ENCODE assay signal across 24 cellular contexts in genomic region chr18:13551305-13551603, GRCh38.
DNase-seq lines count a peak whose midpoint lies in the region; ATAC-seq and TF ChIP-seq lines count a peak whose summit lies in the region.
"Had no signal": no experiment of that assay in that cellular context is flagged by ENCODE, and none has a peak within 500 bp of the region (broad histone marks: within the 10 kb centered on the region; RNA-seq: fewer than 3 reads in every experiment).

No MANE protein-coding gene starts in this region.

- H3K9me3 ChIP-seq in liver (ENCODE audit: control insufficient read depth in 4 of 4, low read length in 3 of 4) (no peaks in the 10 kb centered on the region), testis (no peaks in the 10 kb centered on the region), GM23248 (ENCODE audit: low read depth) (no peaks in the 10 kb centered on the region), body of pancreas (no peaks in the 10 kb centered on the region)
- H3K9me3 ChIP-seq: MG63, SJSA1 had no signal

- TF ChIP-seq CTCF in liver (IDR thresholded peaks at IDR 0.05; ENCODE audit: low read depth, low read length, missing input control) = no peak
- no peak for TF ChIP-seq CTCF in testis (IDR thresholded peaks at IDR 0.05)
- TF ChIP-seq CTCF in body of pancreas (IDR thresholded peaks at IDR 0.05) = no peak

- TF ChIP-seq POLR2A in testis (IDR thresholded peaks at IDR 0.05) = no peak
- TF ChIP-seq POLR2A in body of pancreas (IDR thresholded peaks at IDR 0.05) = no peak

- H3K27ac ChIP-seq in liver (ENCODE audit: low read depth in 1 of 2, low read length in 2 of 2) (peak overlapping the region in 1 of 2 donors; percentile 48), testis (peak overlapping the region in 1 of 2 donors; percentile 57), GM23248 (no peak overlapping the region), body of pancreas (no peak overlapping the region)
- H3K27ac ChIP-seq: 22Rv1, SJSA1 had no signal

- H3K27ac Mint-ChIP-seq in activated CD4-positive, alpha-beta T cell treated with anti-CD3 and anti-CD28 coated beads for 36 hours = peak overlapping the region; percentile 29
- H3K27ac Mint-ChIP-seq: activated B cell treated with CpG ODN at 0.5 μM for 24 hours; activated naive CD8-positive, alpha-beta T cell treated with anti-CD3 and anti-CD28 coated beads, Interleukin-2, amount 10 ng/mL, durations not matched to agents 7 days and 5 days; activated T-helper 2 cell treated with anti-CD3 and anti-CD28 coated beads, Interferon-gamma antibody, Interleukin-2, Interleukin-4, amounts not matched to agents 10 μg/mL and 5 μg/mL and 100 μg/mL, durations not matched to agents 14 hours and 24 hours and 36 hours; memory B cell; T-cell had no signal

- DNase-seq in activated CD4-positive, alpha-beta T cell treated with anti-CD3 and anti-CD28 coated beads for 36 hours = no peak
- no peak for DNase-seq in activated CD4-positive, alpha-beta T cell treated with anti-CD3 and anti-CD28 coated beads for 48 hours
- no peak for DNase-seq in Right ventricle myocardium superior
- peak; percentile 40 for DNase-seq in testis
- no peak for DNase-seq in GM23248
- no peak for DNase-seq in mesenteric fat pad (ENCODE audit: low spot score)
- DNase-seq in body of pancreas = no peak
- DNase-seq: activated B cell treated with CpG ODN at 0.5 μM for 24 hours; activated CD4-positive, alpha-beta T cell treated with anti-CD3 and anti-CD28 coated beads, Interleukin-2, amount 50 U/mL, for 4 hours; activated CD8-positive, alpha-beta memory T cell treated with anti-CD3 and anti-CD28 coated beads, Interleukin-2, amount 50 U/mL, for 4 hours; activated naive CD8-positive, alpha-beta T cell treated with anti-CD3 and anti-CD28 coated beads, Interleukin-2, amount 10 ng/mL, durations not matched to agents 7 days and 5 days; KG1; MG63; NCI-H1105 treated with DMSO at 0.1 percent for 48 hours; NCI-H1930; occipital lobe; stimulated activated CD4-positive, alpha-beta T cell treated with anti-CD3 and anti-CD28 coated beads, Interleukin-1b, Interleukin-23, amount 100 ng/mL, for 48 hours; T-cell had no signal

- H3K4me1 ChIP-seq in liver (ENCODE audit: control insufficient read depth in 4 of 4, insufficient read depth in 4 of 4, low read length in 3 of 4) (peaks cover 6 to 38% (median 23%) of the 10 kb centered on the region in 4 donors), testis (peaks cover 9% of the 10 kb centered on the region), GM23248 (ENCODE audit: insufficient read depth) (no peaks in the 10 kb centered on the region), body of pancreas (peaks cover 14% of the 10 kb centered on the region)
- H3K4me1 ChIP-seq: SJSA1 had no signal

- peak in 1 of 2 donors; percentile 37 for TF ChIP-seq RAD21 in liver (IDR thresholded peaks at IDR 0.05)

- no peak overlapping the region for H3K9ac ChIP-seq in liver (ENCODE audit: low read depth in 1 of 2, low read length in 2 of 2)
- H3K9ac ChIP-seq in GM23248 = no peak overlapping the region

- POLR2A ChIA-PET in activated CD4-positive, alpha-beta T cell treated with anti-CD3 and anti-CD28 coated beads for 36 hours (lab: Charles Lee) = no interaction called here

- 39% methylated on average over 5 of the region's 5 CpGs for WGBS in liver
- 43 to 54% methylated on average over 5 of the region's 5 CpGs for WGBS in testis, 2 donors
- WGBS in GM23248 (ENCODE audit: low coverage in 1 of 2, low lambda C conversion rate in 2 of 2, missing lambda C conversion rate in 2 of 2), 2 experiments = 16 to 23% methylated on average over 5 of the region's 5 CpGs
- 59 to 67% methylated on average over 5 of the region's 5 CpGs for WGBS in body of pancreas, 2 donors

- CTCF ChIA-PET in activated CD4-positive, alpha-beta T cell treated with anti-CD3 and anti-CD28 coated beads for 36 hours (lab: Charles Lee) = no interaction called here

- H3K4me3 Mint-ChIP-seq in activated CD4-positive, alpha-beta T cell treated with anti-CD3 and anti-CD28 coated beads for 36 hours = no peak overlapping the region
- H3K4me3 Mint-ChIP-seq: activated B cell treated with CpG ODN at 0.5 μM for 24 hours; activated naive CD8-positive, alpha-beta T cell treated with anti-CD3 and anti-CD28 coated beads, Interleukin-2, amount 10 ng/mL, durations not matched to agents 7 days and 5 days; memory B cell; T-cell had no signal

- no peaks in the 10 kb centered on the region for H3K27me3 ChIP-seq in liver (ENCODE audit: control insufficient read depth in 4 of 4, insufficient read depth in 4 of 4, low read length in 3 of 4)
- H3K27me3 ChIP-seq in testis = no peaks in the 10 kb centered on the region
- H3K27me3 ChIP-seq in GM23248 (replicated peaks; ENCODE audit: insufficient read depth) = peaks cover 52% of the 10 kb centered on the region
- no peaks in the 10 kb centered on the region for H3K27me3 ChIP-seq in body of pancreas
- H3K27me3 ChIP-seq: SJSA1 had no signal

- H3F3A ChIP-seq in GM23248 (ENCODE audit: insufficient read depth) = no peaks in the 10 kb centered on the region

- no peaks in the 10 kb centered on the region for H3K27me3 Mint-ChIP-seq in activated CD4-positive, alpha-beta T cell treated with anti-CD3 and anti-CD28 coated beads for 36 hours
- H3K27me3 Mint-ChIP-seq: activated B cell treated with CpG ODN at 0.5 μM for 24 hours; activated naive CD8-positive, alpha-beta T cell treated with anti-CD3 and anti-CD28 coated beads, Interleukin-2, amount 10 ng/mL, durations not matched to agents 7 days and 5 days; T-cell had no signal

- no peaks in the 10 kb centered on the region for H4K20me1 ChIP-seq in GM23248 (ENCODE audit: insufficient read depth)

- ATAC-seq in activated CD4-positive, alpha-beta T cell treated with anti-CD3 and anti-CD28 coated beads for 36 hours = no peak
- ATAC-seq in Right ventricle myocardium superior (ENCODE audit: poor library complexity) (peak; percentile 68), body of pancreas (no peak)
- ATAC-seq: T-cell had no signal

- no peak overlapping the region for H3K4me3 ChIP-seq in liver (ENCODE audit: low read depth in 1 of 3, low read length in 3 of 3)
- no peak overlapping the region for H3K4me3 ChIP-seq in testis
- H3K4me3 ChIP-seq in GM23248 = no peak overlapping the region
- no peak overlapping the region for H3K4me3 ChIP-seq in body of pancreas
- H3K4me3 ChIP-seq: MG63, SJSA1, smooth muscle cell had no signal

- peaks cover 7% of the 10 kb centered on the region for H3K36me3 Mint-ChIP-seq in activated CD4-positive, alpha-beta T cell treated with anti-CD3 and anti-CD28 coated beads for 36 hours (ENCODE audit: low read depth)
- H3K36me3 Mint-ChIP-seq: memory B cell had no signal

- no peaks in the 10 kb centered on the region for H3K36me3 ChIP-seq in liver (ENCODE audit: control insufficient read depth in 4 of 4, insufficient read depth in 3 of 4, low read depth in 1 of 4, low read length in 3 of 4)
- no peaks in the 10 kb centered on the region for H3K36me3 ChIP-seq in testis (ENCODE audit: low read depth, missing control alignments)
- no peaks in the 10 kb centered on the region for H3K36me3 ChIP-seq in GM23248 (ENCODE audit: low read depth)
- H3K36me3 ChIP-seq in body of pancreas (replicated peaks in 1 of 2; ENCODE audit: insufficient read depth in 1 of 2, low read depth in 2 of 2) = no peaks in the 10 kb centered on the region
- H3K36me3 ChIP-seq: MG63, SJSA1 had no signal

- peaks cover 12% of the 10 kb centered on the region for H3K4me1 Mint-ChIP-seq in activated CD4-positive, alpha-beta T cell treated with anti-CD3 and anti-CD28 coated beads for 36 hours
- H3K4me1 Mint-ChIP-seq: activated naive CD8-positive, alpha-beta T cell treated with anti-CD3 and anti-CD28 coated beads, Interleukin-2, amount 10 ng/mL, durations not matched to agents 7 days and 5 days had no signal

- no peak overlapping the region for H2AFZ ChIP-seq in GM23248

- H3K4me2 ChIP-seq in GM23248 (ENCODE audit: unreplicated experiment) = no peak overlapping the region
- H3K4me2 ChIP-seq: smooth muscle cell had no signal

- no peaks in the 10 kb centered on the region for H3K9me2 ChIP-seq in GM23248 (ENCODE audit: insufficient read depth)

- peaks cover 3% of the 10 kb centered on the region for H3K9me3 Mint-ChIP-seq in activated CD4-positive, alpha-beta T cell treated with anti-CD3 and anti-CD28 coated beads for 36 hours (ENCODE audit: low read depth)
- H3K9me3 Mint-ChIP-seq: activated T-helper 2 cell treated with anti-CD3 and anti-CD28 coated beads, Interferon-gamma antibody, Interleukin-2, Interleukin-4, amounts not matched to agents 10 μg/mL and 5 μg/mL and 100 μg/mL, durations not matched to agents 14 hours and 24 hours and 36 hours; memory B cell; T-cell had no signal

- in situ Hi-C loops in GM23248 (cut with MboI) = no loop called here

- intact Hi-C loops in activated CD4-positive, alpha-beta T cell treated with anti-CD3 and anti-CD28 coated beads for 36 hours (cut with DNase I, micrococcal nuclease) = loop anchor here in 1 of 2 experiments (10.0 kb wide), 1 partner anchor 254 kb away; no protein-coding TSS in a partner anchor
- intact Hi-C loops in Right ventricle myocardium superior (cut with DNase I) (no loop called here), testis (cut with DNase I; ENCODE audit: low total_unique reads) (no loop called here), body of pancreas (cut with DNase I) (no loop called here)

- H3K79me2 ChIP-seq in GM23248 (ENCODE audit: insufficient read depth) = no peaks in the 10 kb centered on the region

TF ChIP-seq in liver, 16 proteins besides CTCF, POLR2A, EP300 and RAD21 (continues in another document):
- TF ChIP-seq RXRA (IDR thresholded peaks at IDR 0.05) (no peak), FOXA1 (IDR thresholded peaks at IDR 0.05) (peak; percentile 92), YY1 (IDR thresholded peaks at IDR 0.05) (no peak), HNF4A (conservative IDR thresholded peaks at IDR 0.05) (peak in 1 of 2 donors; percentile 38), TAF1 (conservative IDR thresholded peaks at IDR 0.05) (no peak), EGR1 (IDR thresholded peaks at IDR 0.05; ENCODE audit: low read depth in 2 of 2) (no peak), JUND (IDR thresholded peaks at IDR 0.05) (no peak), SP1 (IDR thresholded peaks at IDR 0.05) (no peak)
